In the genomic region with DNA sequence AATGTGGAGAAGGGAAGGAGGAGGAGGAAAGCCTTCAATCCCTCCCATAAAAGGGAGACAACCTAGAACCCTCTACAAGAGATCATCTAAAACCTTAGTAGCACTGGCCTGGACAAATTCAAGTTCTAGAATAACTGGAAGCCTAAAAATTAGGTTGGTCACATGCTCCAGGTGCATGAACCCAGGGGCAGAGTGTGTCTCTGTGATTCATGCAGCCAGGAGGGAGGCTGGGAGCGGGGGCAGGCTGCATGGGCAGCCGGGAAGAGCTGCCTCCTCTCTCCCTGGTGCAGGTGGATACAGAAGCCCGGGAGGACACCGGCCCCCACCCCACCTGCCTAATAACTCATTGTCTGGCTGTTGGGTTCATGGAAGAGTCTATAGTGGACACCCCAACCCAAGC, we compare ENCODE assay signal across 17 cellular contexts. TPM values are rescaled to one million over a fixed set of nuclear protein-coding genes. Genes with fewer than 3 reads are reported as not detected.
A peak's percentile ranks its signal among the peaks of the same experiment; 100 is the strongest.
DNase-seq lines count a peak whose midpoint lies in the region; ATAC-seq and TF ChIP-seq lines count a peak whose summit lies in the region.
"Had no signal": no experiment of that assay in that cellular context is flagged by ENCODE, and none has a peak within 500 bp of the region (broad histone marks: within the 10 kb centered on the region; RNA-seq: fewer than 3 reads in every experiment).

No MANE protein-coding gene starts in this region.

- TF ChIP-seq CTCF in GM23338 (conservative IDR thresholded peaks at IDR 0.05; ENCODE audit: low read depth in 2 of 2) (no peak), VCaP (conservative IDR thresholded peaks at IDR 0.05) (no peak), right atrium auricular region (IDR thresholded peaks at IDR 0.05) (no peak), sigmoid colon (IDR thresholded peaks at IDR 0.05) (no peak)

- H3K4me3 ChIP-seq in GM23338 (no peak overlapping the region), right atrium auricular region (no peak overlapping the region), sigmoid colon (no peak overlapping the region), GM23248 (no peak overlapping the region)
- H3K4me3 ChIP-seq: lower lobe of right lung, thoracic aorta had no signal

- H3K27me3 ChIP-seq in GM23338 (ENCODE audit: insufficient read depth) (no peaks in the 10 kb centered on the region), right atrium auricular region (no peaks in the 10 kb centered on the region), sigmoid colon (no peaks in the 10 kb centered on the region), GM23248 (replicated peaks; ENCODE audit: insufficient read depth) (no peaks in the 10 kb centered on the region)

- DNase-seq in GM23338 (ENCODE audit: low spot score) (no peak), right atrium auricular region (ENCODE audit: low spot score) (no peak), sigmoid colon (no peak), NCI-H524 treated with DMSO at 0.1 percent for 48 hours (lab: John Stamatoyannopoulos, UW) (no peak), GM23248 (no peak)
- no peak for DNase-seq in NK-92 treated with Interleukin-12 subunit alpha and Interleukin-12 subunit beta, amount 100 ng/mL, for 24 hours (lab: John Stamatoyannopoulos, UW)
- DNase-seq: activated CD4-positive, alpha-beta T cell treated with anti-CD3 and anti-CD28 coated beads for 4 hours; activated naive CD4-positive, alpha-beta T cell treated with anti-CD3 and anti-CD28 coated beads, Interleukin-2, amount 50 U/mL, for 16 hours; CD4-positive, CD25-positive, alpha-beta regulatory T cell; effector CD8-positive, alpha-beta T cell; lower lobe of right lung; naive thymus-derived CD4-positive, alpha-beta T cell; stimulated activated CD4-positive, alpha-beta T cell treated with anti-CD3 and anti-CD28 coated beads, Interleukin-2, amount 100 ng/mL, for 24 hours; T-helper 2 cell had no signal

- peaks cover 84% of the 10 kb centered on the region for H3K4me1 Mint-ChIP-seq in GM23338

- H3K9me3 ChIP-seq in right atrium auricular region = no peaks in the 10 kb centered on the region
- H3K9me3 ChIP-seq in sigmoid colon = no peaks in the 10 kb centered on the region
- no peaks in the 10 kb centered on the region for H3K9me3 ChIP-seq in GM23248 (ENCODE audit: low read depth)
- H3K9me3 ChIP-seq: lower lobe of right lung, thoracic aorta had no signal

- no peaks in the 10 kb centered on the region for H3K9me2 ChIP-seq in GM23338 (ENCODE audit: insufficient read depth)
- no peaks in the 10 kb centered on the region for H3K9me2 ChIP-seq in GM23248 (ENCODE audit: insufficient read depth)

- no peak overlapping the region for H3K4me3 Mint-ChIP-seq in GM23338
- H3K4me3 Mint-ChIP-seq: CD4-positive, CD25-positive, alpha-beta regulatory T cell; naive thymus-derived CD4-positive, alpha-beta T cell had no signal

- ATAC-seq in GM23338 = no peak
- no peak for ATAC-seq in GM18505 (IDR thresholded peaks at IDR 0.05; ENCODE audit: unreplicated experiment)
- ATAC-seq: naive thymus-derived CD4-positive, alpha-beta T cell had no signal

- TF ChIP-seq POLR2A in sigmoid colon (IDR thresholded peaks at IDR 0.05) (no peak), GM18505 (IDR thresholded peaks at IDR 0.05; ENCODE audit: borderline replicate concordance, extremely low read depth, insufficient read depth, insufficient read length) (no peak)

- peaks cover 15% of the 10 kb centered on the region for H3K27me3 Mint-ChIP-seq in GM23338 (ENCODE audit: insufficient read depth, low read depth, poor library complexity)
- H3K27me3 Mint-ChIP-seq: CD4-positive, CD25-positive, alpha-beta regulatory T cell; naive thymus-derived CD4-positive, alpha-beta T cell had no signal

- H3K9ac ChIP-seq in GM23248 = no peak overlapping the region

- H2AFZ ChIP-seq in GM23338 (no peak overlapping the region), GM23248 (no peak overlapping the region)

- no peaks in the 10 kb centered on the region for H3K9me3 Mint-ChIP-seq in GM23338
- H3K9me3 Mint-ChIP-seq: CD4-positive, CD25-positive, alpha-beta regulatory T cell; naive thymus-derived CD4-positive, alpha-beta T cell had no signal

- H3K4me2 ChIP-seq in GM23338 (no peak overlapping the region), GM23248 (ENCODE audit: unreplicated experiment) (no peak overlapping the region)

- H3F3A ChIP-seq in GM23338 (replicated peaks; ENCODE audit: low read depth) = 0 out of 2 replicates have a peak, but pooled peaks cover 5% of the 10 kb centered on the region
- no peaks in the 10 kb centered on the region for H3F3A ChIP-seq in GM23248 (ENCODE audit: insufficient read depth)

- peaks cover 31% of the 10 kb centered on the region for H3K4me1 ChIP-seq in GM23338 (ENCODE audit: insufficient read depth)
- H3K4me1 ChIP-seq in right atrium auricular region = peaks cover 0 to 93% of the 10 kb centered on the region in 2 donors
- peaks cover 0 to 100% (median 100%) of the 10 kb centered on the region in 4 donors for H3K4me1 ChIP-seq in sigmoid colon
- no peaks in the 10 kb centered on the region for H3K4me1 ChIP-seq in GM23248 (ENCODE audit: insufficient read depth)

- in situ Hi-C loops in GM23248 (cut with MboI) = no loop called here

- H3K27ac ChIP-seq in GM23338 (ENCODE audit: low read depth) (no peak overlapping the region), VCaP (peak overlapping the region; percentile 95), right atrium auricular region (peak overlapping the region; percentile 61 to 69), sigmoid colon (peak overlapping the region; percentile 81 to 94 (median 88)), GM23248 (no peak overlapping the region)
- H3K27ac ChIP-seq: thoracic aorta had no signal

- H3K79me2 ChIP-seq in GM23338 (replicated peaks; ENCODE audit: insufficient read depth) = peaks cover 70% of the 10 kb centered on the region
- H3K79me2 ChIP-seq in GM23248 (ENCODE audit: insufficient read depth) = no peaks in the 10 kb centered on the region

- 0 out of 2 replicates have a peak overlapping the region, but pooled peaks have one; percentile 59 for H3K27ac Mint-ChIP-seq in GM23338
- H3K27ac Mint-ChIP-seq: naive thymus-derived CD4-positive, alpha-beta T cell had no signal

- WGBS in sigmoid colon, 2 donors = 88 to 92% methylated on average over 4 of the region's 4 CpGs
- 68 to 84% methylated on average over 4 of the region's 4 CpGs for WGBS in GM23248 (ENCODE audit: low coverage in 1 of 2, low lambda C conversion rate in 2 of 2, missing lambda C conversion rate in 2 of 2), 2 experiments

- peaks cover 6% of the 10 kb centered on the region; the same call in 1 of the 2 replicates for H4K20me1 ChIP-seq in GM23338 (replicated peaks; ENCODE audit: insufficient read depth)
- H4K20me1 ChIP-seq in GM23248 (ENCODE audit: insufficient read depth) = no peaks in the 10 kb centered on the region

- H3K36me3 Mint-ChIP-seq in GM23338 (ENCODE audit: low read depth) = no peaks in the 10 kb centered on the region
- H3K36me3 Mint-ChIP-seq: CD4-positive, CD25-positive, alpha-beta regulatory T cell; naive thymus-derived CD4-positive, alpha-beta T cell had no signal

- H3K36me3 ChIP-seq in GM23338 (ENCODE audit: insufficient read depth) (no peaks in the 10 kb centered on the region), right atrium auricular region (no peaks in the 10 kb centered on the region), sigmoid colon (no peaks in the 10 kb centered on the region), GM23248 (ENCODE audit: low read depth) (no peaks in the 10 kb centered on the region)
- H3K36me3 ChIP-seq: lower lobe of right lung, thoracic aorta had no signal

- no peak for TF ChIP-seq EP300 in sigmoid colon (IDR thresholded peaks at IDR 0.05)

- intact Hi-C loops in sigmoid colon (cut with DNase I) = no loop called here

TF ChIP-seq in GM23338, 12 proteins besides CTCF, POLR2A, EP300 and RAD21 (continues in another document):
- no peak for TF ChIP-seq CREB1 (CRISPR knock-in tag; IDR thresholded peaks at IDR 0.05; ENCODE audit: low read depth)
- TF ChIP-seq JUNB (IDR thresholded peaks at IDR 0.05; ENCODE audit: unreplicated experiment) = no peak
- no peak for TF ChIP-seq NANOG (IDR thresholded peaks at IDR 0.05; ENCODE audit: borderline replicate concordance)
- TF ChIP-seq, protein P1, sequence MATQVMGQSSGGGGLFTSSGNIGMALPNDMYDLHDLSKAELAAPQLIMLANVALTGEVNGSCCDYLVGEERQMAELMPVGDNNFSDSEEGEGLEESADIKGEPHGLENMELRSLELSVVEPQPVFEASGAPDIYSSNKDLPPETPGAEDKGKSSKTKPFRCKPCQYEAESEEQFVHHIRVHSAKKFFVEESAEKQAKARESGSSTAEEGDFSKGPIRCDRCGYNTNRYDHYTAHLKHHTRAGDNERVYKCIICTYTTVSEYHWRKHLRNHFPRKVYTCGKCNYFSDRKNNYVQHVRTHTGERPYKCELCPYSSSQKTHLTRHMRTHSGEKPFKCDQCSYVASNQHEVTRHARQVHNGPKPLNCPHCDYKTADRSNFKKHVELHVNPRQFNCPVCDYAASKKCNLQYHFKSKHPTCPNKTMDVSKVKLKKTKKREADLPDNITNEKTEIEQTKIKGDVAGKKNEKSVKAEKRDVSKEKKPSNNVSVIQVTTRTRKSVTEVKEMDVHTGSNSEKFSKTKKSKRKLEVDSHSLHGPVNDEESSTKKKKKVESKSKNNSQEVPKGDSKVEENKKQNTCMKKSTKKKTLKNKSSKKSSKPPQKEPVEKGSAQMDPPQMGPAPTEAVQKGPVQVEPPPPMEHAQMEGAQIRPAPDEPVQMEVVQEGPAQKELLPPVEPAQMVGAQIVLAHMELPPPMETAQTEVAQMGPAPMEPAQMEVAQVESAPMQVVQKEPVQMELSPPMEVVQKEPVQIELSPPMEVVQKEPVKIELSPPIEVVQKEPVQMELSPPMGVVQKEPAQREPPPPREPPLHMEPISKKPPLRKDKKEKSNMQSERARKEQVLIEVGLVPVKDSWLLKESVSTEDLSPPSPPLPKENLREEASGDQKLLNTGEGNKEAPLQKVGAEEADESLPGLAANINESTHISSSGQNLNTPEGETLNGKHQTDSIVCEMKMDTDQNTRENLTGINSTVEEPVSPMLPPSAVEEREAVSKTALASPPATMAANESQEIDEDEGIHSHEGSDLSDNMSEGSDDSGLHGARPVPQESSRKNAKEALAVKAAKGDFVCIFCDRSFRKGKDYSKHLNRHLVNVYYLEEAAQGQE (IDR thresholded peaks at IDR 0.05; ENCODE audit: unreplicated experiment) = no peak
- no peak for TF ChIP-seq STAT1 (IDR thresholded peaks at IDR 0.05; ENCODE audit: unreplicated experiment)
- TF ChIP-seq EZH2 (IDR thresholded peaks at IDR 0.05; ENCODE audit: low read depth, unreplicated experiment) = no peak
- no peak for TF ChIP-seq ZNF331 (CRISPR knock-in tag; IDR thresholded peaks at IDR 0.05; ENCODE audit: low read depth)

RNA-seq across cellular contexts. Expression of a gene that starts 38.6 kb away (rescaled TPM):
- 24.9 and 26.8 TPM in 2 replicates for total RNA-seq in GM23338 (2014; rRNA removed; shearing (Covaris generic))
- polyA plus RNA-seq in GM23338 (2016; fragmentation: Nextera tagmentation; extraction: Ambion mirVana) = 4.5 and 6.5 TPM in 2 replicates
- total RNA-seq in right atrium auricular region = 10 to 100 TPM; 17.1 to 17.7 TPM
- total RNA-seq in sigmoid colon = 10 to 100 TPM; 11.4 to 31.9 (median 23.9) TPM
- 10 to 100 TPM; 12.6 to 79.0 (median 49.9) TPM for polyA plus RNA-seq in sigmoid colon
- total RNA-seq in GM23248 (2014; rRNA removed; shearing (Covaris generic)) = 9.0 and 11.0 TPM in 2 replicates
- 0.68 and 1.1 TPM in 2 replicates for polyA plus RNA-seq in GM23248 (2016; fragmentation: Nextera tagmentation; extraction: Ambion mirVana)

Comparison
In these comparisons a context has a peak if more than half of its experiments do, and no peak if none do; other contexts are left out.
1. H3K27ac ChIP-seq: peak in VCaP (single experiment), right atrium auricular region (2 of 2) and sigmoid colon (4 of 4); none in GM23338 (single experiment) and GM23248 (single experiment).